ENCODE assay signal across 8 cellular contexts in the genomic region with DNA sequence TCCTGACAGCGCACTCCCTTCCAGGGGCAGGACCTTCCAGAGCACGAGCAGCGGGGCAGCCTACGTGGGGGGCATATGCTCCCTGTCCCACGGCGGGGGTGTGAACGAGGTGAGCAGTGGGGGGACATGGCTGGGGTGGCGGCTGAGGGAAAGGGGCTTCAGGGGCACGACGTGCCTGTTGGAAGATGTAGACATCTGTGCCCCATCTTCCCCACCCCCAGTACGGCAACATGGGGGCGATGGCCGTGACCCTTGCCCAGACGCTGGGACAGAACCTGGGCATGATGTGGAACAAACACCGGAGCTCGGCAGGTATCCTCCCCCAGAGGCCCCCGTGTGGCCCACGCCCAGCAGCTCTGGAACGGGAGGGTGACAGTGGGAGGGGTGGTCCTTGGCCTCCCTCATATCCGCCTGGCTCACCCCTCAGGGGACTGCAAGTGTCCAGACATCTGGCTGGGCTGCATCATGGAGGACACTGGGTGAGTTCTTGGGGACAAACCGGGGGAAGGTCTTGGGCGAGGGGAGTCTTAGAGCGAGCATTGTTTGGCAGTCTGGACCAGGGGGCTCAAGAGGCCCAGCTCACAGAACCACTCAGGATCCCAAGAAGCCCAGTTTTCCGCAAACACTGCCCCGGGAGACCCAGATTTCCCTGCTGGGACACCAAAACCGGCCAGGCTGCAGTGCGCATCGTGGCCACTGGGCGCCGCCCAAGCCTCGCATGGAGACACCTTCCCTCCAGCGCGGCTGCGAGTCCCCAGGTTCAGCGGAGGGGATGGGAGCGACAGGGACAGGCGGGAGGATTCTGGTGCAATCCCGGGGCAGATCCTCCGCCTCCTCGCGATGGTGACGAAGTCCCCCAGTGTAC. TPM values are rescaled to one million over a fixed set of nuclear protein-coding genes. Genes with fewer than 3 reads are reported as not detected.
A peak's percentile ranks its signal among the peaks of the same experiment; 100 is the strongest.
DNase-seq lines count a peak whose midpoint lies in the region; ATAC-seq and TF ChIP-seq lines count a peak whose summit lies in the region.

No MANE protein-coding gene starts in this region.

- intact Hi-C loops in Right ventricle myocardium inferior (cut with DNase I), result loop anchor here (1.0 to 10.0 kb wide), 6 partner anchors 91 to 358 kb away; a partner anchor contains a TSS

- peak overlapping the region; percentile 75 for H3K4me3 ChIP-seq in thoracic aorta

- no peaks in the 10 kb centered on the region for H3K27me3 ChIP-seq in thoracic aorta (replicated peaks; ENCODE audit: insufficient read depth)

- no peak overlapping the region for H3K27ac Mint-ChIP-seq in osteocyte (ENCODE audit: unreplicated experiment)

- H3K27me3 Mint-ChIP-seq in osteocyte (ENCODE audit: unreplicated experiment), result peaks cover 6% of the 10 kb centered on the region

- ATAC-seq in SK-N-SH treated with all-trans-retinoic acid at 6 μM for 48 hours, result peak; percentile 72
- ATAC-seq in Right ventricle myocardium inferior, result peak; percentile 74
- no peak for ATAC-seq in thoracic aorta (ENCODE audit: insufficient number of reproducible peaks, low FRiP score, low read depth)

- TF ChIP-seq CTCF in GM20000 (IDR thresholded peaks at IDR 0.05; ENCODE audit: extremely low read depth, missing control alignments), result peak; percentile 100
- peak; percentile 98 for TF ChIP-seq CTCF in osteocyte (IDR thresholded peaks at IDR 0.05)
- TF ChIP-seq CTCF in thoracic aorta (IDR thresholded peaks at IDR 0.05), result peak; percentile 99

- no peak overlapping the region for H3K27ac ChIP-seq in thoracic aorta

- DNase-seq in AML-193 (lab: John Stamatoyannopoulos, UW) (peak; percentile 72 to 85), GM20000 (ENCODE audit: low spot score) (peak; percentile 91), NCI-H1092 treated with DMSO at 0.1 percent for 48 hours (lab: John Stamatoyannopoulos, UW) (peak; percentile 77), Right ventricle myocardium inferior (ENCODE audit: missing footprints) (peak; percentile 96), osteocyte (ENCODE audit: extremely low spot score, unreplicated experiment) (peak; percentile 97), thoracic aorta (ENCODE audit: low spot score) (peak; percentile 58)
- DNase-seq in activated naive CD4-positive, alpha-beta T cell treated with anti-CD3 and anti-CD28 coated beads, Interleukin-2, amount 50 U/mL, for 16 hours, result peak; percentile 91

- peaks cover 3 to 21% of the 10 kb centered on the region in 2 donors for H3K4me1 ChIP-seq in thoracic aorta (ENCODE audit: control insufficient read depth in 1 of 2, low read depth in 2 of 2)

- no peaks in the 10 kb centered on the region for H3K9me3 Mint-ChIP-seq in osteocyte (ENCODE audit: unreplicated experiment)

- H3K9me3 ChIP-seq in thoracic aorta, result no peaks in the 10 kb centered on the region

- H3K36me3 Mint-ChIP-seq in osteocyte (ENCODE audit: unreplicated experiment), result no peaks in the 10 kb centered on the region

- no peaks in the 10 kb centered on the region for H3K36me3 ChIP-seq in thoracic aorta

- H3K4me3 Mint-ChIP-seq in osteocyte (ENCODE audit: unreplicated experiment), result peak overlapping the region; percentile 81

- peaks cover 9% of the 10 kb centered on the region for H3K4me1 Mint-ChIP-seq in osteocyte (ENCODE audit: unreplicated experiment)

TF ChIP-seq in SK-N-SH treated with all-trans-retinoic acid at 6 μM for 48 hours, 23 proteins besides CTCF, POLR2A, EP300 and RAD21:
- TF ChIP-seq ZFP30 (CRISPR knock-in tag; IDR thresholded peaks at IDR 0.05) (no peak), TCF4 (CRISPR knock-in tag; IDR thresholded peaks at IDR 0.05; ENCODE audit: borderline replicate concordance) (no peak), TOX (CRISPR knock-in tag; IDR thresholded peaks at IDR 0.05; ENCODE audit: borderline replicate concordance) (no peak), ZNF8 (CRISPR knock-in tag; IDR thresholded peaks at IDR 0.05) (no peak), CSDC2 (CRISPR knock-in tag; IDR thresholded peaks at IDR 0.05) (no peak)
- TF ChIP-seq, protein P1, sequence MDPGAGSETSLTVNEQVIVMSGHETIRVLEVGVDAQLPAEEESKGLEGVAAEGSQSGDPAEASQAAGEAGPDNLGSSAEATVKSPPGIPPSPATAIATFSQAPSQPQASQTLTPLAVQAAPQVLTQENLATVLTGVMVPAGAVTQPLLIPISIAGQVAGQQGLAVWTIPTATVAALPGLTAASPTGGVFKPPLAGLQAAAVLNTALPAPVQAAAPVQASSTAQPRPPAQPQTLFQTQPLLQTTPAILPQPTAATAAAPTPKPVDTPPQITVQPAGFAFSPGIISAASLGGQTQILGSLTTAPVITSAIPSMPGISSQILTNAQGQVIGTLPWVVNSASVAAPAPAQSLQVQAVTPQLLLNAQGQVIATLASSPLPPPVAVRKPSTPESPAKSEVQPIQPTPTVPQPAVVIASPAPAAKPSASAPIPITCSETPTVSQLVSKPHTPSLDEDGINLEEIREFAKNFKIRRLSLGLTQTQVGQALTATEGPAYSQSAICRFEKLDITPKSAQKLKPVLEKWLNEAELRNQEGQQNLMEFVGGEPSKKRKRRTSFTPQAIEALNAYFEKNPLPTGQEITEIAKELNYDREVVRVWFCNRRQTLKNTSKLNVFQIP (CRISPR knock-in tag; IDR thresholded peaks at IDR 0.05; ENCODE audit: borderline replicate concordance, low read depth), result no peak

RNA-seq across cellular contexts. Expression of a gene that starts 15.7 kb away (rescaled TPM):
- total RNA-seq in Right ventricle myocardium inferior, result 20.0 TPM
- 1.0 and 1.7 TPM in 2 replicates for total RNA-seq in osteocyte
- 1 to 10 TPM in 1 of 2 donors, under 1 TPM in 1; 0.41 to 5.7 TPM for total RNA-seq in thoracic aorta

RNA-seq across cellular contexts. Expression of a gene that starts 55.6 kb away (rescaled TPM):
- 21.9 TPM for total RNA-seq in Right ventricle myocardium inferior
- 40.6 and 43.0 TPM in 2 replicates for total RNA-seq in osteocyte
- 10 to 100 TPM; 15.4 to 29.0 TPM for total RNA-seq in thoracic aorta
